21 cellular contexts compared by ENCODE assay signal in the genomic region with DNA sequence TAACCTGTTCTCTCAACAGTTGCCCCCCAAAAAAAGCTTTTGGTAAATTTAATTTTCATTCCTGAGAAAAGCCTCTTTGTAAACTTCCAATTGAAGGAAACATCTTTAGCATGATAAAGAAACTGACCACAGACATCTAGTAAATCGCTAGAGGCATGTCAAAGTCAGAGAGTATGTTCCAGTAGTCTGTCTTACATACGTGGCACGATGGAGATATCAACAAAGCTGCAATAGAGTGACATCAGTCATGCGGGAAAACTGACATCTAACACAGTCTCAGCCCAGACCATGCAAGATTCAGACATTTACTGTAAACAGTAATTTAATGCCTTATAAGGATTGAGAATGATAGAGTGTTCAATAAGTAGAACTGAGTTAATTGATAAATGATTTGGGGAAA. TPM values are rescaled to one million over a fixed set of nuclear protein-coding genes. Genes with fewer than 3 reads are reported as not detected.
DNase-seq lines count a peak whose midpoint lies in the region; ATAC-seq, FAIRE-seq and TF ChIP-seq lines count a peak whose summit lies in the region.
"Had no signal": no experiment of that assay in that cellular context is flagged by ENCODE, and none has a peak within 500 bp of the region (broad histone marks: within the 10 kb centered on the region; RNA-seq: fewer than 3 reads in every experiment).

No MANE protein-coding gene starts in this region.

- peak overlapping the region in 6 of 11 experiments; percentile 43 to 69 (median 50); a peak in 11 of 22 replicates for H3K27ac ChIP-seq in BLaER1 treated with 17β-estradiol and CSF1 and Interleukin-3, amounts not matched to agents 10 nM and 100 nM
- H3K27ac ChIP-seq in hepatocyte (peak overlapping the region; percentile 51), tibial artery (peak overlapping the region; percentile 36 to 75)
- H3K27ac ChIP-seq: SK-N-MC had no signal

- no peak overlapping the region for H3K9ac ChIP-seq in BLaER1 treated with 17β-estradiol and CSF1 and Interleukin-3, amounts not matched to agents 10 nM and 100 nM

- peaks cover 10 to 48% (median 30%) of the 10 kb centered on the region in 10 experiments for H3K4me1 ChIP-seq in BLaER1 treated with 17β-estradiol and CSF1 and Interleukin-3, amounts not matched to agents 10 nM and 100 nM
- H3K4me1 ChIP-seq in hepatocyte (ENCODE audit: insufficient read depth) = peaks cover 30% of the 10 kb centered on the region
- peaks cover 0 to 62% (median 33%) of the 10 kb centered on the region in 4 donors for H3K4me1 ChIP-seq in tibial artery

- no peaks in the 10 kb centered on the region for H4K20me1 ChIP-seq in BLaER1 treated with 17β-estradiol and CSF1 and Interleukin-3, amounts not matched to agents 10 nM and 100 nM
- H4K20me1 ChIP-seq in hepatocyte (ENCODE audit: insufficient read depth, poor library complexity, severe bottlenecking) = no peaks in the 10 kb centered on the region

- no peaks in the 10 kb centered on the region for H3K9me2 ChIP-seq in hepatocyte (replicated peaks; ENCODE audit: insufficient read depth)

- H2AFZ ChIP-seq in hepatocyte = no peak overlapping the region

- no peaks in the 10 kb centered on the region for H3K27me3 ChIP-seq in BLaER1 treated with 17β-estradiol and CSF1 and Interleukin-3, amounts not matched to agents 10 nM and 100 nM
- no peaks in the 10 kb centered on the region for H3K27me3 ChIP-seq in hepatocyte
- H3K27me3 ChIP-seq in tibial artery = no peaks in the 10 kb centered on the region

- intact Hi-C loops in tibial artery (cut with DNase I; ENCODE audit: low total_unique reads) = loop anchor here (10.0 kb wide), 1 partner anchor 65 kb away; no protein-coding TSS in a partner anchor

- no peaks in the 10 kb centered on the region for H3K9me3 ChIP-seq in BLaER1 treated with 17β-estradiol and CSF1 and Interleukin-3, amounts not matched to agents 10 nM and 100 nM (replicated peaks in 1 of 11)
- no peaks in the 10 kb centered on the region for H3K9me3 ChIP-seq in hepatocyte (ENCODE audit: low read depth)
- H3K9me3 ChIP-seq in tibial artery = no peaks in the 10 kb centered on the region

- 59% methylated on average over 4 of the region's 4 CpGs for WGBS in hepatocyte (ENCODE audit: low lambda C conversion rate, missing lambda C conversion rate)

- FAIRE-seq in D721Med (lab: Jason Lieb, UNC) = peak; percentile 63
- FAIRE-seq: GM12892, GM18507, RCC 7860 had no signal

- TF ChIP-seq CTCF in D721Med (IDR thresholded peaks at IDR 0.05; ENCODE audit: insufficient read depth, missing control alignments) (no peak), hepatocyte (IDR thresholded peaks at IDR 0.05; ENCODE audit: poor library complexity) (no peak), tibial artery (IDR thresholded peaks at IDR 0.05) (no peak)

- H3K79me2 ChIP-seq in hepatocyte = no peaks in the 10 kb centered on the region

- peak overlapping the region in 6 of 11 experiments; percentile 44 to 79 (median 65); a peak in 12 of 22 replicates for H3K4me2 ChIP-seq in BLaER1 treated with 17β-estradiol and CSF1 and Interleukin-3, amounts not matched to agents 10 nM and 100 nM
- peak overlapping the region; percentile 3 for H3K4me2 ChIP-seq in hepatocyte

- peaks cover 0 to 13% (median 0%) of the 10 kb centered on the region in 11 experiments; a peak in 4 of 22 replicates for H3K36me3 ChIP-seq in BLaER1 treated with 17β-estradiol and CSF1 and Interleukin-3, amounts not matched to agents 10 nM and 100 nM
- H3K36me3 ChIP-seq in hepatocyte (replicated peaks; ENCODE audit: insufficient read depth, low read depth) (no peaks in the 10 kb centered on the region), tibial artery (peaks cover 14 to 16% (median 16%) of the 10 kb centered on the region in 3 donors)

- no peak for DNase-seq in D721Med (ENCODE audit: insufficient read length, low spot score)
- no peak for DNase-seq in hepatocyte (ENCODE audit: low spot score)
- DNase-seq in tibial artery = no peak
- DNase-seq in hippocampal formation (lab: John Stamatoyannopoulos, UW) = no peak
- no peak for DNase-seq in DMS79 treated with DMSO at 0.1 percent for 48 hours (lab: John Stamatoyannopoulos, UW)
- DNase-seq: CD4-positive, CD25-positive, alpha-beta regulatory T cell; COR-L47; DMS153; GOT3; MM.1S; NCI-H1105; NCI-H2081; NCI-H446; SHP77 had no signal

- H3K4me3 ChIP-seq in BLaER1 treated with 17β-estradiol and CSF1 and Interleukin-3, amounts not matched to agents 10 nM and 100 nM = no peak overlapping the region
- H3K4me3 ChIP-seq in hepatocyte (no peak overlapping the region), tibial artery (no peak overlapping the region)
- H3K4me3 ChIP-seq: SK-N-MC had no signal

- ATAC-seq in HG03175 (IDR thresholded peaks at IDR 0.05; ENCODE audit: unreplicated experiment) = no peak
- ATAC-seq: HCT116 had no signal

RNA-seq across cellular contexts. Expression of gene GARNL3, which starts 45.1 kb away (rescaled TPM):
- 10.5 and 14.5 TPM in 2 replicates for total RNA-seq in hepatocyte
- 9.5 and 16.4 TPM in 2 replicates for polyA plus RNA-seq in hepatocyte
